ENCODE assay signal across 8 cellular contexts in genomic region chr21:34844033-34844923, GRCh38.
DNase-seq lines count a peak whose midpoint lies in the region; ATAC-seq, FAIRE-seq and TF ChIP-seq lines count a peak whose summit lies in the region.

No MANE protein-coding gene starts in this region.

- POLR2A ChIA-PET in HEK293T (lab: Yijun Ruan, JAX) = interaction anchor here (0.8 kb wide), 1 partner anchor 44 kb away, joined by 3 read pairs; no protein-coding TSS in a partner anchor

- DNase-seq in activated CD8-positive, alpha-beta memory T cell treated with anti-CD3 and anti-CD28 coated beads for 24 hours = peak; percentile 44
- no peak for DNase-seq in activated CD8-positive, alpha-beta memory T cell treated with anti-CD3 and anti-CD28 coated beads, Interleukin-2, amount 50 U/mL, for 4 hours
- DNase-seq in amniotic epithelial cell (ENCODE audit: low read depth) (peak; percentile 53), left colon (peak; percentile 42 to 49), thyroid gland (peak; percentile 49 to 51), D721Med (ENCODE audit: insufficient read length, low spot score) (no peak), NCI-H82 (lab: John Stamatoyannopoulos, UW) (no peak), HEK293T (ENCODE audit: extremely low spot score) (no peak)

- TF ChIP-seq CTCF in thyroid gland (IDR thresholded peaks at IDR 0.05) (no peak), D721Med (IDR thresholded peaks at IDR 0.05; ENCODE audit: insufficient read depth, missing control alignments) (no peak)

- intact Hi-C loops in left colon (cut with DNase I, micrococcal nuclease) (no loop called here), thyroid gland (cut with DNase I) (no loop called here)

- CTCF ChIA-PET in HEK293T (lab: Yijun Ruan, JAX) = interaction anchor here (0.5 to 1.0 kb wide), 3 partner anchors 42 to 853 kb away, joined by 3 to 4 read pairs (median 3); no protein-coding TSS in a partner anchor

- no peak for FAIRE-seq in D721Med (lab: Jason Lieb, UNC)

- H3K36me3 ChIP-seq in thyroid gland = no peaks in the 10 kb centered on the region

- TF ChIP-seq POLR2A in thyroid gland (IDR thresholded peaks at IDR 0.05) = no peak

- H3K4me1 ChIP-seq in thyroid gland = peaks cover 33 to 46% of the 10 kb centered on the region in 2 donors

- peak overlapping the region in 2 of 3 donors; percentile 67 to 72 for H3K27ac ChIP-seq in thyroid gland

- WGBS in thyroid gland, 2 donors = 77 to 79% methylated on average over 12 of the region's 12 CpGs

- no peaks in the 10 kb centered on the region for H3K27me3 ChIP-seq in thyroid gland

- H3K9me3 ChIP-seq in thyroid gland = no peaks in the 10 kb centered on the region

- no peak overlapping the region for H3K4me3 ChIP-seq in thyroid gland (replicated peaks in 1 of 3)

- ATAC-seq in left colon = no peak

TF ChIP-seq in HEK293T, 16 proteins besides CTCF, POLR2A, EP300 and RAD21:
- TF ChIP-seq ELF4 (IDR thresholded peaks at IDR 0.05) (no peak), L3MBTL2 (conservative IDR thresholded peaks at IDR 0.05) (no peak), FOXM1 (IDR thresholded peaks at IDR 0.05; ENCODE audit: borderline replicate concordance) (no peak), SP1 (IDR thresholded peaks at IDR 0.05) (no peak)
TF ChIP-seq in HEK293T: peak in this region for 0.

Comparison
In these comparisons a context has a peak if more than half of its experiments do, and no peak if none do; other contexts are left out.
1. DNase-seq: peak in activated CD8-positive, alpha-beta memory T cell treated with anti-CD3 and anti-CD28 coated beads for 24 hours (single experiment), amniotic epithelial cell (single experiment), left colon (2 of 2) and thyroid gland (2 of 2); none in activated CD8-positive, alpha-beta memory T cell treated with anti-CD3 and anti-CD28 coated beads, Interleukin-2, amount 50 U/mL, for 4 hours (single experiment), D721Med (single experiment), NCI-H82 (single experiment) and HEK293T (single experiment).